Comparison of ENCODE assay signal across 14 cellular contexts in genomic region chr1:22133928-22134324, GRCh38. TPM values are rescaled to one million over a fixed set of nuclear protein-coding genes. Genes with fewer than 3 reads are reported as not detected.
DNase-seq lines count a peak whose midpoint lies in the region; ATAC-seq and TF ChIP-seq lines count a peak whose summit lies in the region.
"Had no signal": no experiment of that assay in that cellular context is flagged by ENCODE, and none has a peak within 500 bp of the region (broad histone marks: within the 10 kb centered on the region; RNA-seq: fewer than 3 reads in every experiment).

No MANE protein-coding gene starts in this region.

- no peaks in the 10 kb centered on the region for H3K36me3 Mint-ChIP-seq in progenitor cell of endocrine pancreas (ENCODE audit: insufficient read depth)

- H3K4me1 Mint-ChIP-seq in progenitor cell of endocrine pancreas (ENCODE audit: low read depth), result no peaks in the 10 kb centered on the region

- H4K8ac ChIP-seq in mesenchymal stem cell (ENCODE audit: low read length), result no peak overlapping the region
- no peak overlapping the region for H4K8ac ChIP-seq in trophoblast cell (ENCODE audit: low read depth, low read length)

- H3K4me3 ChIP-seq in HEK293 (ENCODE audit: low read depth, low read length), result no peak overlapping the region
- H3K4me3 ChIP-seq in mesenchymal stem cell (ENCODE audit: insufficient read depth in 1 of 2, low read depth in 1 of 2, low read length in 2 of 2), result no peak overlapping the region
- no peak overlapping the region for H3K4me3 ChIP-seq in trophoblast cell (ENCODE audit: low read depth, low read length)
- no peak overlapping the region for H3K4me3 ChIP-seq in aorta (ENCODE audit: low read length in 2 of 2)
- H3K4me3 ChIP-seq: PC-9 had no signal

- H3K27ac Mint-ChIP-seq in progenitor cell of endocrine pancreas, result no peak overlapping the region

- no peak overlapping the region for H2BK120ac ChIP-seq in mesenchymal stem cell (ENCODE audit: low read depth, low read length)
- H2BK120ac ChIP-seq in trophoblast cell (ENCODE audit: insufficient read depth, low read length, poor library complexity), result peak overlapping the region; percentile 9

- H3K9me3 Mint-ChIP-seq in progenitor cell of endocrine pancreas (ENCODE audit: low read depth), result no peaks in the 10 kb centered on the region

- ATAC-seq in aorta (ENCODE audit: low FRiP score), result no peak
- no peak for ATAC-seq in HG03135 (IDR thresholded peaks at IDR 0.05; ENCODE audit: unreplicated experiment)
- ATAC-seq: HCT116 had no signal

- no peaks in the 10 kb centered on the region for H3K4me1 ChIP-seq in HEK293 (ENCODE audit: control insufficient read depth, insufficient read depth, low read length)
- peaks cover 36% of the 10 kb centered on the region for H3K4me1 ChIP-seq in mesenchymal stem cell (ENCODE audit: control insufficient read depth, insufficient read depth, low read depth, low read length)
- peaks cover 35% of the 10 kb centered on the region in 2 experiments for H3K4me1 ChIP-seq in trophoblast cell (ENCODE audit: control insufficient read depth in 1 of 2, insufficient read depth in 2 of 2, low read length in 2 of 2)
- H3K4me1 ChIP-seq in aorta (ENCODE audit: control insufficient read depth in 1 of 2, insufficient read depth in 2 of 2, low read length in 2 of 2), result no peaks in the 10 kb centered on the region
- H3K4me1 ChIP-seq: Caco-2 had no signal

- WGBS in mesenchymal stem cell, result 20% methylated on average over 11 of the region's 15 CpGs
- no CpG with 5 or more reads among the region's 15 CpGs for WGBS in trophoblast cell (ENCODE audit: extremely low coverage, insufficient coverage, insufficient read length)
- WGBS in aorta, 2 donors, result 38 to 39% methylated on average over 15 of the region's 15 CpGs

- peaks cover 49% of the 10 kb centered on the region for H3K27me3 Mint-ChIP-seq in progenitor cell of endocrine pancreas

- H3K27ac ChIP-seq in HEK293 (ENCODE audit: extremely low read depth, low read depth, low read length) (no peak overlapping the region), mesenchymal stem cell (ENCODE audit: low read length, poor library complexity, severe bottlenecking) (no peak overlapping the region), trophoblast cell (ENCODE audit: low read depth, low read length) (no peak overlapping the region), aorta (ENCODE audit: low read depth in 1 of 2, low read length in 2 of 2) (no peak overlapping the region)
- H3K27ac ChIP-seq: PC-9 had no signal

- H2BK5ac ChIP-seq in mesenchymal stem cell (ENCODE audit: low read depth, low read length, poor library complexity, severe bottlenecking), result no peak overlapping the region
- no peak overlapping the region for H2BK5ac ChIP-seq in trophoblast cell (ENCODE audit: low read depth, low read length, poor library complexity)

- H3K9ac ChIP-seq in mesenchymal stem cell (ENCODE audit: low read length), result no peak overlapping the region
- H3K9ac ChIP-seq in trophoblast cell (ENCODE audit: low read length), result no peak overlapping the region

- H4K91ac ChIP-seq in mesenchymal stem cell (ENCODE audit: low read length) (no peak overlapping the region), trophoblast cell (ENCODE audit: low read depth, low read length) (no peak overlapping the region)

- POLR2A ChIA-PET in HEK293 (lab: Yijun Ruan, JAX), result no interaction called here

- H3K27me3 ChIP-seq in mesenchymal stem cell (ENCODE audit: control insufficient read depth in 1 of 2, insufficient read depth in 1 of 2, low read length in 2 of 2) (peaks cover 41 to 43% of the 10 kb centered on the region in 2 experiments), trophoblast cell (ENCODE audit: insufficient read depth, low read length) (no peaks in the 10 kb centered on the region), aorta (ENCODE audit: control insufficient read depth in 1 of 2, insufficient read depth in 2 of 2, low read length in 1 of 2) (no peaks in the 10 kb centered on the region)

- TF ChIP-seq CTCF in HEK293 (tag by site-specific recombination; IDR thresholded peaks at IDR 0.05) (no peak), progenitor cell of endocrine pancreas (IDR thresholded peaks at IDR 0.05; ENCODE audit: unreplicated experiment) (no peak)

- CTCF ChIA-PET in HEK293 (lab: Yijun Ruan, JAX), result interaction anchor here (0.7 to 1.8 kb wide), 2 partner anchors 140 to 282 kb away, joined by 4 to 7 read pairs; no protein-coding TSS in a partner anchor

- peaks cover 2% of the 10 kb centered on the region for H3K79me2 ChIP-seq in trophoblast cell (ENCODE audit: control insufficient read depth, insufficient read depth, low read length, poor library complexity)

- H3K9me3 ChIP-seq in HEK293 (ENCODE audit: control insufficient read depth, insufficient read depth, low read depth, low read length), result no peaks in the 10 kb centered on the region
- no peaks in the 10 kb centered on the region for H3K9me3 ChIP-seq in mesenchymal stem cell (ENCODE audit: control insufficient read depth, low read length)
- peaks cover 3% of the 10 kb centered on the region for H3K9me3 ChIP-seq in trophoblast cell (ENCODE audit: insufficient read depth, low read depth, low read length)
- H3K9me3 ChIP-seq in aorta (ENCODE audit: control insufficient read depth, low read length), result no peaks in the 10 kb centered on the region
- H3K9me3 ChIP-seq: Caco-2 had no signal

- H3K4me2 ChIP-seq in mesenchymal stem cell (ENCODE audit: low read length, poor library complexity, severe bottlenecking) (peak overlapping the region; percentile 37), trophoblast cell (ENCODE audit: low read length) (no peak overlapping the region)
- H3K4me2 ChIP-seq: PC-9 had no signal

- H3K4ac ChIP-seq in mesenchymal stem cell (ENCODE audit: low read depth in 1 of 2, low read length in 2 of 2) (no peak overlapping the region), trophoblast cell (ENCODE audit: low read depth, low read length) (no peak overlapping the region)

- H3K14ac ChIP-seq in mesenchymal stem cell (ENCODE audit: low read length in 2 of 2) (peak overlapping the region in 1 of 2 experiments; percentile 36), trophoblast cell (ENCODE audit: low read length) (no peak overlapping the region)

- no peak overlapping the region for H2BK15ac ChIP-seq in mesenchymal stem cell (ENCODE audit: low read depth, poor library complexity, severe bottlenecking)

- H2AK5ac ChIP-seq in mesenchymal stem cell (ENCODE audit: low read length, severe bottlenecking), result no peak overlapping the region
- H2AK5ac ChIP-seq in trophoblast cell (ENCODE audit: low read length), result peak overlapping the region; percentile 55

- H3K4me3 Mint-ChIP-seq in progenitor cell of endocrine pancreas (ENCODE audit: low read depth), result no peak overlapping the region

- H3K23ac ChIP-seq in mesenchymal stem cell (ENCODE audit: low read length in 2 of 2) (no peak overlapping the region), trophoblast cell (ENCODE audit: low read length) (no peak overlapping the region)

- H3K36me3 ChIP-seq in HEK293 (ENCODE audit: control insufficient read depth in 2 of 2, insufficient read depth in 1 of 2, low read length in 2 of 2) (no peaks in the 10 kb centered on the region), mesenchymal stem cell (ENCODE audit: control insufficient read depth in 1 of 2, insufficient read depth in 2 of 2, low read depth in 1 of 2, low read length in 2 of 2) (peaks cover 0 to 14% of the 10 kb centered on the region in 2 experiments), trophoblast cell (ENCODE audit: control insufficient read depth in 1 of 2, insufficient read depth in 2 of 2, low read length in 2 of 2) (peaks cover 6 to 8% of the 10 kb centered on the region in 2 experiments), aorta (ENCODE audit: control insufficient read depth in 1 of 2, insufficient read depth in 2 of 2, low read length in 1 of 2) (no peaks in the 10 kb centered on the region)

- H3K18ac ChIP-seq in mesenchymal stem cell (ENCODE audit: low read depth in 1 of 2, low read length in 2 of 2), result peak overlapping the region in 1 of 2 experiments; percentile 11
- H3K18ac ChIP-seq in trophoblast cell (ENCODE audit: low read length), result peak overlapping the region; percentile 56

- peak; percentile 25 for DNase-seq in DMS79 treated with DMSO at 0.1 percent for 48 hours (lab: John Stamatoyannopoulos, UW)
- no peak for DNase-seq in mesenchymal stem cell
- DNase-seq in trophoblast cell, result peak; percentile 39 to 67
- no peak for DNase-seq in aorta
- DNase-seq in progenitor cell of endocrine pancreas (ENCODE audit: low spot score, unreplicated experiment), result no peak
- DNase-seq in D341Med (ENCODE audit: low spot score), result no peak
- DNase-seq: AML-193, Caco-2, DND-41, NCI-H187 treated with DMSO at 0.1 percent for 48 hours, PC-9 had no signal

- H3K79me1 ChIP-seq in mesenchymal stem cell (replicated peaks; ENCODE audit: low read length, poor library complexity, severe bottlenecking) (peaks cover 2% of the 10 kb centered on the region), trophoblast cell (ENCODE audit: low read length) (peaks cover 12% of the 10 kb centered on the region)

- intact Hi-C loops in aorta (cut with DNase I), result no loop called here

- no peak overlapping the region for H4K12ac ChIP-seq in trophoblast cell (ENCODE audit: low read depth, low read length)

- H2AFZ ChIP-seq in mesenchymal stem cell (ENCODE audit: low read depth, low read length), result no peak overlapping the region
- no peak overlapping the region for H2AFZ ChIP-seq in trophoblast cell (ENCODE audit: insufficient read depth, low read length, poor library complexity)
- H2AFZ ChIP-seq: PC-9 had no signal

- H2BK12ac ChIP-seq in mesenchymal stem cell (ENCODE audit: low read length in 2 of 2), result no peak overlapping the region
- H2BK12ac ChIP-seq in trophoblast cell (ENCODE audit: low read length), result no peak overlapping the region

TF ChIP-seq in HEK293, 187 proteins besides CTCF, POLR2A, EP300 and RAD21 (continues in another document):
- TF ChIP-seq SALL2 (tag by site-specific recombination; IDR thresholded peaks at IDR 0.05; ENCODE audit: borderline replicate concordance), result no peak
- TF ChIP-seq ZNF140 (tag by site-specific recombination; IDR thresholded peaks at IDR 0.05), result no peak
- no peak for TF ChIP-seq ATF2 (tag by site-specific recombination; IDR thresholded peaks at IDR 0.05; ENCODE audit: low read depth)
- 0 out of 2 replicates have a peak, but pooled peaks have one; percentile 34 for TF ChIP-seq ZNF223 (tag by site-specific recombination; IDR thresholded peaks at IDR 0.05)

RNA-seq across cellular contexts. Expression of gene WNT4, which starts 9.0 kb away (rescaled TPM):
- 2.9 TPM for polyA plus RNA-seq in mesenchymal stem cell (2013, experiment 1 of 2)
- 3.2 TPM for polyA plus RNA-seq in mesenchymal stem cell (2013, experiment 2 of 2)
- polyA plus RNA-seq in trophoblast cell (2013), result 3.9 and 4.6 TPM in 2 replicates
- total RNA-seq in aorta (not detected), progenitor cell of endocrine pancreas (0.74 and 0.98 TPM in 2 replicates)
- not detected for polyA plus RNA-seq in aorta

Comparison
In these comparisons a context has a peak if more than half of its experiments do, and no peak if none do; other contexts are left out.
1. DNase-seq: peak in DMS79 treated with DMSO at 0.1 percent for 48 hours (single experiment) and trophoblast cell (2 of 2); none in mesenchymal stem cell (single experiment), aorta (0 of 2), progenitor cell of endocrine pancreas (single experiment) and D341Med (single experiment).